ENCODE assay signal across 8 cellular contexts in the genomic region with DNA sequence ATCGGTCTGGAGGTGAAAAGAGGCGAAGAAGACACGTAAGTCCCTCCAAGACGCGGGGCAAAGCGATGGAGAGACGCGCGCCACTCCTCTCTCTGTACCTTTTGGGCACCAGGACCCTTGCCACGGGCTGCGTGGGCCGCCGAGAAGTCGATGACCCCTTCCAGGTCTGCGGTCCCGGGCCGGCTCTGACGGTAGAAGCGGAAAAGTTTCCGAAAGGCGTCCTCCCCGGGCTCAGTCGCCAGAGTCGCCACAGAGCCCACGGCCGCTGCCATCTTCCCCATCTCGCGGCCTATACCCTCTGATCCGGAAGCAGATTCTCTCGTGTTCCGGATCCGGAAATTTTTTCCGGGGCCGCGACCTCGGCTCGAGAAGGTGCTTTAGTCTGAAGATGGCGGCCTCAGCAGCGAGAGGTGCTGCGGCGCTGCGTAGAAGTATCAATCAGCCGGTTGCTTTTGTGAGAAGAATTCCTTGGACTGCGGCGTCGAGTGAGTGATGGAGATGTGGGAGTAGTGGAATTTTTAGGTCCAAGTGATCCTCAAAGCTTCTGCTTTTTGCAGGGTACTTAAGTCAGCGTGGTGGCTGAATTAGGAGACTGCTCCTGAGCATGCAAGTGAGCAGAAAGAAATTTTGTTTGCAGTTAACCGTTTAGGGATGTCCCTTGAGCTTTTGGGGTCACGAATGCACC. TPM values are rescaled to one million over a fixed set of nuclear protein-coding genes. Genes with fewer than 3 reads are reported as not detected.
DNase-seq lines count a peak whose midpoint lies in the region; ATAC-seq and TF ChIP-seq lines count a peak whose summit lies in the region.

A gene with protein sequence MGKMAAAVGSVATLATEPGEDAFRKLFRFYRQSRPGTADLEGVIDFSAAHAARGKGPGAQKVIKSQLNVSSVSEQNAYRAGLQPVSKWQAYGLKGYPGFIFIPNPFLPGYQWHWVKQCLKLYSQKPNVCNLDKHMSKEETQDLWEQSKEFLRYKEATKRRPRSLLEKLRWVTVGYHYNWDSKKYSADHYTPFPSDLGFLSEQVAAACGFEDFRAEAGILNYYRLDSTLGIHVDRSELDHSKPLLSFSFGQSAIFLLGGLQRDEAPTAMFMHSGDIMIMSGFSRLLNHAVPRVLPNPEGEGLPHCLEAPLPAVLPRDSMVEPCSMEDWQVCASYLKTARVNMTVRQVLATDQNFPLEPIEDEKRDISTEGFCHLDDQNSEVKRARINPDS (minus strand): TSS at position 300 of the 685 bp plus-strand sequence. CDS start 19 bp downstream, at position 281.
A gene (plus strand): TSS at position 380 of the 685 bp plus-strand sequence. CDS start 9 bp downstream, at position 389.

- peak within 1 kb of the TSS; percentile 95 for H3K9ac ChIP-seq in OCI-LY1 (ENCODE audit: low read length)

- H3K4me2 ChIP-seq in OCI-LY1 (ENCODE audit: low read length): peak within 1 kb of the TSS; percentile 75

- peaks cover 32% of the 10 kb centered on the region for H3K4me1 ChIP-seq in OCI-LY1 (ENCODE audit: insufficient read depth, low read length, severe bottlenecking)
- H3K4me1 ChIP-seq in mucosa of descending colon (ENCODE audit: low read depth): peaks cover 17% of the 10 kb centered on the region

- intact Hi-C loops in mucosa of descending colon (cut with DNase I, micrococcal nuclease): no loop called here

- peak; percentile 12; the same call in 1 of the 2 replicates for TF ChIP-seq CTCF in OCI-LY1 (IDR thresholded peaks at IDR 0.05; ENCODE audit: low read length)
- no peak for TF ChIP-seq CTCF in mucosa of descending colon (IDR thresholded peaks at IDR 0.05)

- H3K27me3 ChIP-seq in OCI-LY1 (ENCODE audit: insufficient read depth, low read length): no peaks in the 10 kb centered on the region

- H3K9me3 ChIP-seq in OCI-LY1 (ENCODE audit: low read length) (no peaks in the 10 kb centered on the region), mucosa of descending colon (no peaks in the 10 kb centered on the region)

- H3K4me3 ChIP-seq in OCI-LY1 (ENCODE audit: low read depth, low read length, poor library complexity, severe bottlenecking): peak within 1 kb of the TSS; percentile 100
- H3K4me3 ChIP-seq in mucosa of descending colon: peak within 1 kb of the TSS; percentile 81

- peak; percentile 96 for ATAC-seq in GM21526 (IDR thresholded peaks at IDR 0.05; ENCODE audit: low FRiP score, unreplicated experiment)
- ATAC-seq in mucosa of descending colon: peak; percentile 98

- no peaks in the 10 kb centered on the region for H3F3A ChIP-seq in OCI-LY1 (ENCODE audit: insufficient read depth, low read length)

- H3K9me2 ChIP-seq in OCI-LY1 (ENCODE audit: low read depth, low read length): no peaks in the 10 kb centered on the region

- H3K36me3 ChIP-seq in OCI-LY1 (ENCODE audit: insufficient read depth, low read length) (peaks cover 45% of the 10 kb centered on the region), mucosa of descending colon (ENCODE audit: low read depth) (no peaks in the 10 kb centered on the region)

- H2AFZ ChIP-seq in OCI-LY1 (ENCODE audit: low read length): peak within 1 kb of the TSS; percentile 18; the same call in 1 of the 2 replicates

- DNase-seq in DMS 273 treated with DMSO at 0.1 percent for 48 hours (lab: John Stamatoyannopoulos, UW) (peak; percentile 69), HuH-7 (ENCODE audit: low spot score) (peak; percentile 73), activated T-cell treated with anti-CD3 and anti-CD28 coated beads for 1 hour (ENCODE audit: low read depth) (peak; percentile 78), epithelial cell of prostate (ENCODE audit: low read depth, low spot score) (peak; percentile 26), mucosa of descending colon (peak; percentile 90 to 94 (median 91))
- DNase-seq in stimulated activated CD8-positive, alpha-beta memory T cell treated with anti-CD3 and anti-CD28 coated beads, Interleukin-4, amount 100 ng/mL, for 24 hours (ENCODE audit: low read depth): peak; percentile 75

- peaks cover 48% of the 10 kb centered on the region for H3K79me2 ChIP-seq in OCI-LY1 (ENCODE audit: insufficient read depth, low read length)

- H3K27ac ChIP-seq in OCI-LY1 (ENCODE audit: low read depth, low read length, poor library complexity, severe bottlenecking): no peak within 1 kb of the TSS
- H3K27ac ChIP-seq in epithelial cell of prostate: peak within 1 kb of the TSS; percentile 39

- H4K20me1 ChIP-seq in OCI-LY1 (ENCODE audit: insufficient read depth, low read length): no peaks in the 10 kb centered on the region

RNA-seq across cellular contexts. Expression of the first gene that starts in this region (rescaled TPM):
- total RNA-seq in mucosa of descending colon: 10 to 100 TPM in 2 of 3 donors, 1 to 10 TPM in 1; 8.8 to 12.9 (median 11.3) TPM

RNA-seq across cellular contexts. Expression of the second gene that starts in this region (rescaled TPM):
- total RNA-seq in mucosa of descending colon: 100 to 1,000 TPM in 2 of 3 donors, 10 to 100 TPM in 1; 83.8 to 133 (median 101) TPM

Comparison
In these comparisons a context has a peak if more than half of its experiments do, and no peak if none do; other contexts are left out.
1. DNase-seq: peak in every context shown above with its lines; median percentile 91 in mucosa of descending colon; 78 in activated T-cell treated with anti-CD3 and anti-CD28 coated beads for 1 hour; 75 in stimulated activated CD8-positive, alpha-beta memory T cell treated with anti-CD3 and anti-CD28 coated beads, Interleukin-4, amount 100 ng/mL, for 24 hours; 73 in HuH-7; 69 in DMS 273 treated with DMSO at 0.1 percent for 48 hours; 26 in epithelial cell of prostate.